22 cellular contexts compared by ENCODE assay signal in the genomic region with DNA sequence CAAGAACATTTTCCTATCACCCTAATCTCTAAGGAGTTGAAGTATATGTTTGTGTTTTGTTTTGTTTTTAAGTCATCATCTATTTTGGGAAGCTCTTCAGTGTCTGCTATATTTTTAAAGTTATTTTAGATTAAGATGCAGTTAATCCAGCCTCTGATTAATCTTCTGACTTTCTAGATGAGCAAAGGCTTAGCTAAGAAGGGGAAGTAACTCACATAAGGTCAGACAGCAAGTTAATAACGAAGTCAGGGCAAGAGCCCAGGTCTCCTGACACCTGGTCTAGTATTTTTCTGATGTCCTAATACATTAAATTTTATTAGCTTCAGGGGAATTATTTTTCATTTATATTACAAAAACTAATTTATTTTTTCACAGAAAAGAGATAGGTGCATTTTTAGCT.
A peak's percentile ranks its signal among the peaks of the same experiment; 100 is the strongest.
DNase-seq lines count a peak whose midpoint lies in the region; ATAC-seq, FAIRE-seq and TF ChIP-seq lines count a peak whose summit lies in the region.
"Had no signal": no experiment of that assay in that cellular context is flagged by ENCODE, and none has a peak within 500 bp of the region (broad histone marks: within the 10 kb centered on the region; RNA-seq: fewer than 3 reads in every experiment).

No MANE protein-coding gene starts in this region.

- H3K27ac Mint-ChIP-seq in stimulated activated naive B cell treated with anti-CD40 and anti-IgM and Interleukin-4, amounts not matched to agents 10 μg/mL and 1 μg/mL and 100 μg/mL, for 72 hours: peak overlapping the region; percentile 11

- no peak overlapping the region for H3K4me3 Mint-ChIP-seq in stimulated activated naive B cell treated with anti-CD40 and anti-IgM and Interleukin-4, amounts not matched to agents 10 μg/mL and 1 μg/mL and 100 μg/mL, for 72 hours

- peaks cover 5 to 9% of the 10 kb centered on the region in 2 donors for H3K27me3 Mint-ChIP-seq in stimulated activated naive B cell treated with anti-CD40 and anti-IgM and Interleukin-4, amounts not matched to agents 10 μg/mL and 1 μg/mL and 100 μg/mL, for 72 hours

- H3K9me3 ChIP-seq in SJSA1 (replicated peaks) (no peaks in the 10 kb centered on the region), WERI-Rb-1 (ENCODE audit: severe bottlenecking) (no peaks in the 10 kb centered on the region)
- H3K9me3 ChIP-seq: ascending aorta, neutrophil, SK-N-SH, transverse colon had no signal

- H3K27me3 ChIP-seq in SJSA1 (replicated peaks) (no peaks in the 10 kb centered on the region), WERI-Rb-1 (ENCODE audit: insufficient read depth, low read depth, severe bottlenecking) (no peaks in the 10 kb centered on the region)
- H3K27me3 ChIP-seq: ascending aorta, transverse colon had no signal

- no peak for DNase-seq in GM19239 (ENCODE audit: insufficient read length, low spot score)
- no peak for DNase-seq in SJSA1 (ENCODE audit: low read depth in 1 of 2, low spot score in 2 of 2)
- no peak for DNase-seq in stimulated activated naive B cell treated with anti-CD40 and anti-IgM and Interleukin-4, amounts not matched to agents 10 μg/mL and 1 μg/mL and 100 μg/mL, for 72 hours
- DNase-seq in HUDEP-2 (lab: John Stamatoyannopoulos, UW; ENCODE audit: unreplicated experiment in 76 of 76): no peak
- no peak for DNase-seq in amniotic stem cell (lab: John Stamatoyannopoulos, UW)
- no peak for DNase-seq in WERI-Rb-1
- DNase-seq: activated CD4-positive, alpha-beta T cell treated with anti-CD3 and anti-CD28 coated beads, Interleukin-2, amount 50 U/mL, for 1 hour; activated naive CD4-positive, alpha-beta T cell treated with Interleukin-2 at 50 U/mL for 16 hours; activated T-cell treated with anti-CD3 and anti-CD28 coated beads for 4 hours; AML-193; hippocampal formation; left colon; NCI-H2081 treated with DMSO at 0.1 percent for 48 hours; NCI-H526 treated with DMSO at 0.1 percent for 48 hours; SK-N-SH; stimulated activated naive CD4-positive, alpha-beta T cell treated with Interleukin-2 at 50 U/mL for 16 hours; transverse colon had no signal

- H3K27ac ChIP-seq in SJSA1: peak overlapping the region; percentile 26
- no peak overlapping the region for H3K27ac ChIP-seq in WERI-Rb-1
- H3K27ac ChIP-seq: neutrophil had no signal

- ATAC-seq in HG03060 (IDR thresholded peaks at IDR 0.05; ENCODE audit: low read depth, unreplicated experiment): peak; percentile 45
- ATAC-seq in stimulated activated naive B cell treated with anti-CD40 and anti-IgM and Interleukin-4, amounts not matched to agents 10 μg/mL and 1 μg/mL and 100 μg/mL, for 72 hours (replicated peaks): peak; percentile 90 to 92
- no peak for ATAC-seq in GM21390 (IDR thresholded peaks at IDR 0.05; ENCODE audit: unreplicated experiment)
- ATAC-seq: K562, left colon had no signal

- no peak for TF ChIP-seq CTCF in WERI-Rb-1 (IDR thresholded peaks at IDR 0.05; ENCODE audit: low read depth, low read length)

- H3K9me3 Mint-ChIP-seq in stimulated activated naive B cell treated with anti-CD40 and anti-IgM and Interleukin-4, amounts not matched to agents 10 μg/mL and 1 μg/mL and 100 μg/mL, for 72 hours: no peaks in the 10 kb centered on the region

- no peak overlapping the region for H3K4me3 ChIP-seq in SJSA1
- H3K4me3 ChIP-seq in WERI-Rb-1 (ENCODE audit: low read depth, low read length): no peak overlapping the region
- H3K4me3 ChIP-seq: ascending aorta, K562, transverse colon had no signal

- peaks cover 4 to 18% of the 10 kb centered on the region in 2 donors for H3K4me1 Mint-ChIP-seq in stimulated activated naive B cell treated with anti-CD40 and anti-IgM and Interleukin-4, amounts not matched to agents 10 μg/mL and 1 μg/mL and 100 μg/mL, for 72 hours

- H3K36me3 ChIP-seq in SJSA1 (no peaks in the 10 kb centered on the region), WERI-Rb-1 (peaks cover 16% of the 10 kb centered on the region)
- H3K36me3 ChIP-seq: neutrophil had no signal

- no peaks in the 10 kb centered on the region for H3K36me3 Mint-ChIP-seq in stimulated activated naive B cell treated with anti-CD40 and anti-IgM and Interleukin-4, amounts not matched to agents 10 μg/mL and 1 μg/mL and 100 μg/mL, for 72 hours

- H3K4me1 ChIP-seq in SJSA1 (replicated peaks): peaks cover 24% of the 10 kb centered on the region

- peak; percentile 52 for FAIRE-seq in GM19239 (lab: Jason Lieb, UNC)
- FAIRE-seq: K562 had no signal
